9 cellular contexts compared by ENCODE assay signal in genomic region chr9:98738741-98739140, GRCh38. TPM values are rescaled to one million over a fixed set of nuclear protein-coding genes. Genes with fewer than 3 reads are reported as not detected.
"Had no signal": no experiment of that assay in that cellular context is flagged by ENCODE, and none has a peak within 500 bp of the region (broad histone marks: within the 10 kb centered on the region; RNA-seq: fewer than 3 reads in every experiment).

No MANE protein-coding gene starts in this region.

- DNase-seq: IMR-90, KBM-7, KG1 had no signal

- FAIRE-seq: HepG2, HTR-8/SVneo had no signal

- H3K27ac Mint-ChIP-seq: IgD-negative memory B cell had no signal

- H3K27ac ChIP-seq: HL-60, KMS-11 had no signal

- H3K27me3 Mint-ChIP-seq: IgD-negative memory B cell had no signal

- ATAC-seq: HepG2 had no signal

- H3K4me2 ChIP-seq: KMS-11 had no signal

- H3K9ac ChIP-seq: KMS-11 had no signal

- H3K4me3 Mint-ChIP-seq: IgD-negative memory B cell had no signal

RNA-seq across cellular contexts. Expression of gene GABBR2, which starts 30.0 kb away (rescaled TPM):
- total RNA-seq: HT-29 had no signal
- polyA plus RNA-seq: HepG2, IgD-negative memory B cell had no signal
